ENCODE assay signal across 1 cellular context in the genomic region with DNA sequence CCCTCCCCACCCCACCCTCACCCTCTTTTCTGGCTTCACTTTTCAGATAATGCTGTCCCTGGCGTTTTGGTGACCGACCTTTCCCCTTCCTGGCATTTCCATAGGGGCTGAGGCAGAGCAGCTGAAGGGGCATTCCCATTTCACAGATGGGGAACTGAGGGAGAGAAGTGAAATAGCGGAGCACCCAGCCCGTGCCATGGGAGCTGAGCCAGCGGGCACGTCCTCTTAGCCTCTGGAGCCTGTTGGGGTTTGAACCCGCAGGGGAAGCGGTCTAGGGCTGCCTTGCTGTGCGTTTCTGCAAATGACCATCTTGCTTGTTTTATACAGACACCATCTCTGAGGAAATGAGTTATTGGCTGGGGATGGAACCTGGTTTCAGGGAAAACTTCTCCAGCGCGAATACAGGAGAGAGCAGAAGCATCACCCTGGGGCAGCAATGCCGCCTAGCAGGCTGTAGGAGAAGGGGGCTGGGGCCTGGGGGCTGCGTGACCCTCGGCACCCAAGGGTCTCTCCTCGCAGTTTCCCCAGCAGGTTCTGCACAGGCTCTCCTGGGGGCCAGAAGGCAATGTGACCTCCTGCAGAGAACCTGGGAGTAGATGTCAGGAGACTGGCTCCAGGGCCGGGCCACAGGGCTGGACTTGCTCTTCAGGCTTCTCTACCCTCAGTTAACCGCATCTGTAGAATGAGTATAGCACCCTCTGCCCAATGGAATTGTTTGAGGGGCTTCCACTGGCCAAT.
TF ChIP-seq lines count a peak whose summit lies in the region.

No MANE protein-coding gene starts in this region.

TF ChIP-seq in H1, 55 proteins besides CTCF, POLR2A, EP300 and RAD21 (continued from another document):
- TF ChIP-seq, protein P1, sequence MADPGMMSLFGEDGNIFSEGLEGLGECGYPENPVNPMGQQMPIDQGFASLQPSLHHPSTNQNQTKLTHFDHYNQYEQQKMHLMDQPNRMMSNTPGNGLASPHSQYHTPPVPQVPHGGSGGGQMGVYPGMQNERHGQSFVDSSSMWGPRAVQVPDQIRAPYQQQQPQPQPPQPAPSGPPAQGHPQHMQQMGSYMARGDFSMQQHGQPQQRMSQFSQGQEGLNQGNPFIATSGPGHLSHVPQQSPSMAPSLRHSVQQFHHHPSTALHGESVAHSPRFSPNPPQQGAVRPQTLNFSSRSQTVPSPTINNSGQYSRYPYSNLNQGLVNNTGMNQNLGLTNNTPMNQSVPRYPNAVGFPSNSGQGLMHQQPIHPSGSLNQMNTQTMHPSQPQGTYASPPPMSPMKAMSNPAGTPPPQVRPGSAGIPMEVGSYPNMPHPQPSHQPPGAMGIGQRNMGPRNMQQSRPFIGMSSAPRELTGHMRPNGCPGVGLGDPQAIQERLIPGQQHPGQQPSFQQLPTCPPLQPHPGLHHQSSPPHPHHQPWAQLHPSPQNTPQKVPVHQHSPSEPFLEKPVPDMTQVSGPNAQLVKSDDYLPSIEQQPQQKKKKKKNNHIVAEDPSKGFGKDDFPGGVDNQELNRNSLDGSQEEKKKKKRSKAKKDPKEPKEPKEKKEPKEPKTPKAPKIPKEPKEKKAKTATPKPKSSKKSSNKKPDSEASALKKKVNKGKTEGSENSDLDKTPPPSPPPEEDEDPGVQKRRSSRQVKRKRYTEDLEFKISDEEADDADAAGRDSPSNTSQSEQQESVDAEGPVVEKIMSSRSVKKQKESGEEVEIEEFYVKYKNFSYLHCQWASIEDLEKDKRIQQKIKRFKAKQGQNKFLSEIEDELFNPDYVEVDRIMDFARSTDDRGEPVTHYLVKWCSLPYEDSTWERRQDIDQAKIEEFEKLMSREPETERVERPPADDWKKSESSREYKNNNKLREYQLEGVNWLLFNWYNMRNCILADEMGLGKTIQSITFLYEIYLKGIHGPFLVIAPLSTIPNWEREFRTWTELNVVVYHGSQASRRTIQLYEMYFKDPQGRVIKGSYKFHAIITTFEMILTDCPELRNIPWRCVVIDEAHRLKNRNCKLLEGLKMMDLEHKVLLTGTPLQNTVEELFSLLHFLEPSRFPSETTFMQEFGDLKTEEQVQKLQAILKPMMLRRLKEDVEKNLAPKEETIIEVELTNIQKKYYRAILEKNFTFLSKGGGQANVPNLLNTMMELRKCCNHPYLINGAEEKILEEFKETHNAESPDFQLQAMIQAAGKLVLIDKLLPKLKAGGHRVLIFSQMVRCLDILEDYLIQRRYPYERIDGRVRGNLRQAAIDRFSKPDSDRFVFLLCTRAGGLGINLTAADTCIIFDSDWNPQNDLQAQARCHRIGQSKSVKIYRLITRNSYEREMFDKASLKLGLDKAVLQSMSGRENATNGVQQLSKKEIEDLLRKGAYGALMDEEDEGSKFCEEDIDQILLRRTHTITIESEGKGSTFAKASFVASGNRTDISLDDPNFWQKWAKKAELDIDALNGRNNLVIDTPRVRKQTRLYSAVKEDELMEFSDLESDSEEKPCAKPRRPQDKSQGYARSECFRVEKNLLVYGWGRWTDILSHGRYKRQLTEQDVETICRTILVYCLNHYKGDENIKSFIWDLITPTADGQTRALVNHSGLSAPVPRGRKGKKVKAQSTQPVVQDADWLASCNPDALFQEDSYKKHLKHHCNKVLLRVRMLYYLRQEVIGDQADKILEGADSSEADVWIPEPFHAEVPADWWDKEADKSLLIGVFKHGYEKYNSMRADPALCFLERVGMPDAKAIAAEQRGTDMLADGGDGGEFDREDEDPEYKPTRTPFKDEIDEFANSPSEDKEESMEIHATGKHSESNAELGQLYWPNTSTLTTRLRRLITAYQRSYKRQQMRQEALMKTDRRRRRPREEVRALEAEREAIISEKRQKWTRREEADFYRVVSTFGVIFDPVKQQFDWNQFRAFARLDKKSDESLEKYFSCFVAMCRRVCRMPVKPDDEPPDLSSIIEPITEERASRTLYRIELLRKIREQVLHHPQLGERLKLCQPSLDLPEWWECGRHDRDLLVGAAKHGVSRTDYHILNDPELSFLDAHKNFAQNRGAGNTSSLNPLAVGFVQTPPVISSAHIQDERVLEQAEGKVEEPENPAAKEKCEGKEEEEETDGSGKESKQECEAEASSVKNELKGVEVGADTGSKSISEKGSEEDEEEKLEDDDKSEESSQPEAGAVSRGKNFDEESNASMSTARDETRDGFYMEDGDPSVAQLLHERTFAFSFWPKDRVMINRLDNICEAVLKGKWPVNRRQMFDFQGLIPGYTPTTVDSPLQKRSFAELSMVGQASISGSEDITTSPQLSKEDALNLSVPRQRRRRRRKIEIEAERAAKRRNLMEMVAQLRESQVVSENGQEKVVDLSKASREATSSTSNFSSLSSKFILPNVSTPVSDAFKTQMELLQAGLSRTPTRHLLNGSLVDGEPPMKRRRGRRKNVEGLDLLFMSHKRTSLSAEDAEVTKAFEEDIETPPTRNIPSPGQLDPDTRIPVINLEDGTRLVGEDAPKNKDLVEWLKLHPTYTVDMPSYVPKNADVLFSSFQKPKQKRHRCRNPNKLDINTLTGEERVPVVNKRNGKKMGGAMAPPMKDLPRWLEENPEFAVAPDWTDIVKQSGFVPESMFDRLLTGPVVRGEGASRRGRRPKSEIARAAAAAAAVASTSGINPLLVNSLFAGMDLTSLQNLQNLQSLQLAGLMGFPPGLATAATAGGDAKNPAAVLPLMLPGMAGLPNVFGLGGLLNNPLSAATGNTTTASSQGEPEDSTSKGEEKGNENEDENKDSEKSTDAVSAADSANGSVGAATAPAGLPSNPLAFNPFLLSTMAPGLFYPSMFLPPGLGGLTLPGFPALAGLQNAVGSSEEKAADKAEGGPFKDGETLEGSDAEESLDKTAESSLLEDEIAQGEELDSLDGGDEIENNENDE (IDR thresholded peaks at IDR 0.05; ENCODE audit: insufficient replicate concordance, low read length) = no peak
- no peak for TF ChIP-seq CBX8 (IDR thresholded peaks at IDR 0.05; ENCODE audit: borderline replicate concordance, low read depth, low read length)
